Comparison of ENCODE assay signal across 17 cellular contexts in genomic region chr6:142722010-142722409, GRCh38.
"Had no signal": no experiment of that assay in that cellular context is flagged by ENCODE, and none has a peak within 500 bp of the region (broad histone marks: within the 10 kb centered on the region; RNA-seq: fewer than 3 reads in every experiment).

No MANE protein-coding gene starts in this region.

- H2AFZ ChIP-seq: hepatocyte had no signal

- H3K27ac Mint-ChIP-seq: activated CD8-positive, alpha-beta T cell treated with anti-CD3 and anti-CD28 coated beads for 36 hours; activated naive CD8-positive, alpha-beta T cell treated with anti-CD3 and anti-CD28 coated beads, Interleukin-2, amount 10 ng/mL, durations not matched to agents 7 days and 5 days; endodermal cell; nephron progenitor cell; stimulated activated naive CD8-positive, alpha-beta T cell treated with anti-CD3 and anti-CD28 coated beads, Interleukin-15, amount 100 ng/mL, for 72 hours had no signal

- H3K27me3 Mint-ChIP-seq: activated naive CD8-positive, alpha-beta T cell treated with anti-CD3 and anti-CD28 coated beads, Interleukin-2, amount 10 ng/mL, durations not matched to agents 7 days and 5 days; stimulated activated naive CD8-positive, alpha-beta T cell treated with anti-CD3 and anti-CD28 coated beads, Interleukin-15, amount 100 ng/mL, for 72 hours had no signal

- H3K4me1 ChIP-seq: breast epithelium had no signal

- H3K9me3 Mint-ChIP-seq: endodermal cell had no signal

- H3K27ac ChIP-seq: breast epithelium, hepatocyte, skin epidermis, thoracic aorta, VCaP had no signal

- DNase-seq: activated CD4-positive, alpha-beta T cell treated with anti-CD3 and anti-CD28 coated beads for 4 hours; activated CD8-positive, alpha-beta memory T cell treated with anti-CD3 and anti-CD28 coated beads, Interleukin-2, amount 50 U/mL, for 48 hours; activated CD8-positive, alpha-beta T cell treated with anti-CD3 and anti-CD28 coated beads for 36 hours; activated naive CD8-positive, alpha-beta T cell treated with anti-CD3 and anti-CD28 coated beads, Interleukin-2, amount 10 ng/mL, durations not matched to agents 7 days and 5 days; aorta; dermis blood vessel endothelial cell; endodermal cell; erythroblast; kidney; nephron progenitor cell; stimulated activated CD4-positive, alpha-beta T cell treated with anti-CD3 and anti-CD28 coated beads, Interleukin-4, amount 100 ng/mL, for 4 hours; stimulated activated naive CD8-positive, alpha-beta T cell treated with anti-CD3 and anti-CD28 coated beads, Interleukin-15, amount 100 ng/mL, for 72 hours had no signal

- ATAC-seq: activated CD8-positive, alpha-beta T cell treated with anti-CD3 and anti-CD28 coated beads for 36 hours; stimulated activated naive CD8-positive, alpha-beta T cell treated with anti-CD3 and anti-CD28 coated beads, Interleukin-15, amount 100 ng/mL, for 72 hours had no signal

- H3K4me3 ChIP-seq: breast epithelium, hepatocyte, skin epidermis, thoracic aorta had no signal

- H3K4me3 Mint-ChIP-seq: activated CD8-positive, alpha-beta T cell treated with anti-CD3 and anti-CD28 coated beads for 36 hours; activated naive CD8-positive, alpha-beta T cell treated with anti-CD3 and anti-CD28 coated beads, Interleukin-2, amount 10 ng/mL, durations not matched to agents 7 days and 5 days; endodermal cell; nephron progenitor cell; stimulated activated naive CD8-positive, alpha-beta T cell treated with anti-CD3 and anti-CD28 coated beads, Interleukin-15, amount 100 ng/mL, for 72 hours had no signal

- H3K27me3 ChIP-seq: breast epithelium, hepatocyte had no signal

- H3K4me2 ChIP-seq: hepatocyte had no signal

- H3K36me3 ChIP-seq: breast epithelium, thoracic aorta had no signal

- H3K4me1 Mint-ChIP-seq: endodermal cell had no signal

- H3K79me2 ChIP-seq: hepatocyte had no signal
